1 cellular context compared by ENCODE assay signal in the genomic region with DNA sequence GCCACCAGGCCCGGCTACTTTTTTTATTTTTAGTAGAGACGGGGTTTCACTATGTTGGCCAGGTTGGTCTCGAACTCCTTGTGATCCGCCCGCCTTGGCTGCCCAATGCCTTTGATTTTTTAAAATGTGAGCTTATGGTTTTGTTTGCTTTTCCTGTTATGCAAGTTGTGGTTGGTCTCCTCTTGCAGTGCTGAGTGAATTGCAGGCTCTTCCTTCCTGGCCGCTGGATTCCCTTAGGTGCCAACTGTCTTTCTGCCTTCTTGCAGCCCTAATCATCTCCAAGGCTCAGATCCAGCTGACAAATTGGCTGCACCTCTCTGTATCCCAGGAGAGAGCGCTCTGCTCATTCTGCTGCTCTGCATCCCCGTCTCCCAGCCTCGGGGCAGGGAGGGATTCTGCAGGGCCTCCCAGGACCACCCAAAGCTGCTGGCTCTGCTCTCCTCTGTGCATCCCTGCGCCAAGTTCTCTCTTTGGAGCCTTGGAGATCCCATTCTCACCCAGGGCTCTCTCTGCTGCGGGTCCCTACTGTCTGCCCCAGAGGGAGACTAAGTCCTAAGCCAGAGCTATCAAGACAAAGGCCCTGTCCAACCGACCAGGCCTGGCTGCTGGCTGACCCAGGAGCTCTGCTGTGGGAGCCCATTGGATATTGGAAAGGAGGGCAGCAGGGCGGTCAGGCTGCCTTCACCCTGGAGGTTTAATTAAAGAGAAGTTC.
TF ChIP-seq lines count a peak whose summit lies in the region.

No MANE protein-coding gene starts in this region.

TF ChIP-seq in H1, 55 proteins besides CTCF, POLR2A, EP300 and RAD21:
- TF ChIP-seq BRCA1 (IDR thresholded peaks at IDR 0.05; ENCODE audit: low read depth, low read length) = no peak
- TF ChIP-seq KDM4A (IDR thresholded peaks at IDR 0.05; ENCODE audit: low read depth, low read length, severe bottlenecking) = no peak
- TF ChIP-seq CREB1 (IDR thresholded peaks at IDR 0.05) = no peak
- TF ChIP-seq CTBP2 (IDR thresholded peaks at IDR 0.05; ENCODE audit: borderline replicate concordance, insufficient read depth, insufficient read length, low read length) = no peak
- TF ChIP-seq RFX5 (IDR thresholded peaks at IDR 0.05; ENCODE audit: borderline replicate concordance, low read depth, low read length) = no peak
- TF ChIP-seq CEBPB (IDR thresholded peaks at IDR 0.05; ENCODE audit: low read depth, low read length) = no peak
- no peak for TF ChIP-seq SP4 (IDR thresholded peaks at IDR 0.05; ENCODE audit: low read length)
- no peak for TF ChIP-seq YY1 (IDR thresholded peaks at IDR 0.05; ENCODE audit: low read depth, low read length)
- no peak for TF ChIP-seq BCL11A (IDR thresholded peaks at IDR 0.05; ENCODE audit: low read depth in 2 of 2, low read length in 2 of 2)
- no peak for TF ChIP-seq CHD2 (IDR thresholded peaks at IDR 0.05; ENCODE audit: low read length)
- no peak for TF ChIP-seq TEAD4 (IDR thresholded peaks at IDR 0.05; ENCODE audit: low read depth, low read length)
- TF ChIP-seq TAF7 (optimal IDR thresholded peaks at IDR 0.05; ENCODE audit: borderline replicate concordance, low read depth, low read length) = no peak
- TF ChIP-seq POLR2AphosphoS5 (IDR thresholded peaks at IDR 0.05; ENCODE audit: low read depth, low read length) = no peak
- TF ChIP-seq KDM5A (IDR thresholded peaks at IDR 0.05; ENCODE audit: low read length) = no peak
- TF ChIP-seq, protein P1, sequence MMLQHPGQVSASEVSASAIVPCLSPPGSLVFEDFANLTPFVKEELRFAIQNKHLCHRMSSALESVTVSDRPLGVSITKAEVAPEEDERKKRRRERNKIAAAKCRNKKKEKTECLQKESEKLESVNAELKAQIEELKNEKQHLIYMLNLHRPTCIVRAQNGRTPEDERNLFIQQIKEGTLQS (IDR thresholded peaks at IDR 0.05; ENCODE audit: insufficient read depth, low read depth, low read length) = no peak
- no peak for TF ChIP-seq ASH2L (IDR thresholded peaks at IDR 0.05; ENCODE audit: low read length)
- no peak for TF ChIP-seq SRF (IDR thresholded peaks at IDR 0.05; ENCODE audit: low read depth, low read length)
- TF ChIP-seq JUND (IDR thresholded peaks at IDR 0.05; ENCODE audit: low read length) = no peak
